6 cellular contexts compared by ENCODE assay signal in the genomic region with DNA sequence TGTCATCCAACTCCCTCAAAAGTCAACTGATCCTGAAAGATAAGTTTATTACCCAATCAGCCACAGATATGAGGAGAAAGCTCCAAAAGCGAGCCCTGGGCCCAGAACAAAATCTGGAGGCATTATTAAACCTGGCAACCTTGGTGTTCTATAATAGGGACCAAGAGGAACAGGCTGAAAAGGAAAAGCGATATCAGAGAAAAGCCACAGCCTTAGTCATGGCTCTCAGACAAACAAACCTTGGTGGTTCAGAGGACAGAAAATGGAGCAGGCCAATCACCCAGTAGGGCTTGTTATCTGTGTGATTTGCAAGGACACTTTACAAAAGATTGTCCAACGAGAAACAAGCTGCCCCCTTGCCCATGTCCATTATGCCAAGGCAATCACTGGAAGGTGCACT. TPM values are rescaled to one million over a fixed set of nuclear protein-coding genes. Genes with fewer than 3 reads are reported as not detected.
"Had no signal": no experiment of that assay in that cellular context is flagged by ENCODE, and none has a peak within 500 bp of the region (broad histone marks: within the 10 kb centered on the region; RNA-seq: fewer than 3 reads in every experiment).

No MANE protein-coding gene starts in this region.

RNA-seq across cellular contexts. Expression of gene EPYC, which starts 19.4 kb away (rescaled TPM):
- total RNA-seq: HepG2, HT-29, HT1080, IMR-90, K562 had no signal
- polyA plus RNA-seq: HepG2, IgD-negative memory B cell, IMR-90, K562 had no signal

RNA-seq across cellular contexts. Expression of gene CCER1, which starts 30.4 kb away (rescaled TPM):
- total RNA-seq: HepG2, HT-29, HT1080, IMR-90, K562 had no signal
- polyA plus RNA-seq: HepG2, IgD-negative memory B cell, IMR-90, K562 had no signal
